1 cellular context compared by ENCODE assay signal in the genomic region with DNA sequence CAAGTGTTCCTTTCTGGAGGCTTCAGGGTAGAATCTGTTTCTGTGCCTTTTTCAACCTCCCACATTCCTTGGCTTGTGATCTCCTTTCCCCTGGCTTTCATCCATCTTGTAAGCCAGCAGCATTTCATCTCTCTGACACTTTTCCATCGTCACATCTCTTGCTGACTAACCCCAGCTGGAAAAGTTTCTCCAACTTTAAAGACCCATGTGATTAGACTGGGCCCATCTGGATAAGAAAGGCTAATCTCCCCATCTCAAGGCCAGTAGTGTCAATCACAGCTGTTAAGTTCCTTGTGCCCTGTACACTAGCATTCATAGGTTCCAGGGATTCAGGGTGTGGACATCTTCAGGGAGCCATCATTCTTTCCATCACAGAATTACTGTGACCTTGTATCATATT.
TF ChIP-seq lines count a peak whose summit lies in the region.

No MANE protein-coding gene starts in this region.

TF ChIP-seq in H1, 55 proteins besides CTCF, POLR2A, EP300 and RAD21 (continued from another document):
- TF ChIP-seq CHD7 (IDR thresholded peaks at IDR 0.05; ENCODE audit: insufficient replicate concordance, low read length) (no peak), BACH1 (IDR thresholded peaks at IDR 0.05; ENCODE audit: low read length) (no peak), CBX8 (IDR thresholded peaks at IDR 0.05; ENCODE audit: borderline replicate concordance, low read depth, low read length) (no peak), SRF (IDR thresholded peaks at IDR 0.05; ENCODE audit: low read depth, low read length) (no peak), TCF12 (IDR thresholded peaks at IDR 0.05; ENCODE audit: low read depth, low read length) (no peak), CEBPB (IDR thresholded peaks at IDR 0.05; ENCODE audit: low read depth, low read length) (no peak), NANOG (IDR thresholded peaks at IDR 0.05; ENCODE audit: insufficient read depth, low read depth, low read length, poor library complexity, severe bottlenecking) (no peak), RNF2 (IDR thresholded peaks at IDR 0.05; ENCODE audit: borderline replicate concordance, low read depth, low read length, missing control alignments, poor library complexity, severe bottlenecking) (no peak), TEAD4 (IDR thresholded peaks at IDR 0.05; ENCODE audit: low read depth, low read length) (no peak), POU5F1 (IDR thresholded peaks at IDR 0.05; ENCODE audit: low read depth, low read length) (no peak), KDM5A (IDR thresholded peaks at IDR 0.05; ENCODE audit: low read length) (no peak), SIN3A (conservative IDR thresholded peaks at IDR 0.05 in 1 of 2, IDR thresholded peaks at IDR 0.05 in 1 of 2; ENCODE audit: low read depth in 1 of 2, low read length in 2 of 2) (no peak), POLR2AphosphoS5 (IDR thresholded peaks at IDR 0.05; ENCODE audit: low read depth, low read length) (no peak)
- TF ChIP-seq, protein P1, sequence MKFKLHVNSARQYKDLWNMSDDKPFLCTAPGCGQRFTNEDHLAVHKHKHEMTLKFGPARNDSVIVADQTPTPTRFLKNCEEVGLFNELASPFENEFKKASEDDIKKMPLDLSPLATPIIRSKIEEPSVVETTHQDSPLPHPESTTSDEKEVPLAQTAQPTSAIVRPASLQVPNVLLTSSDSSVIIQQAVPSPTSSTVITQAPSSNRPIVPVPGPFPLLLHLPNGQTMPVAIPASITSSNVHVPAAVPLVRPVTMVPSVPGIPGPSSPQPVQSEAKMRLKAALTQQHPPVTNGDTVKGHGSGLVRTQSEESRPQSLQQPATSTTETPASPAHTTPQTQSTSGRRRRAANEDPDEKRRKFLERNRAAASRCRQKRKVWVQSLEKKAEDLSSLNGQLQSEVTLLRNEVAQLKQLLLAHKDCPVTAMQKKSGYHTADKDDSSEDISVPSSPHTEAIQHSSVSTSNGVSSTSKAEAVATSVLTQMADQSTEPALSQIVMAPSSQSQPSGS (IDR thresholded peaks at IDR 0.05; ENCODE audit: low read length): no peak
